33 cellular contexts compared by ENCODE assay signal in the genomic region with DNA sequence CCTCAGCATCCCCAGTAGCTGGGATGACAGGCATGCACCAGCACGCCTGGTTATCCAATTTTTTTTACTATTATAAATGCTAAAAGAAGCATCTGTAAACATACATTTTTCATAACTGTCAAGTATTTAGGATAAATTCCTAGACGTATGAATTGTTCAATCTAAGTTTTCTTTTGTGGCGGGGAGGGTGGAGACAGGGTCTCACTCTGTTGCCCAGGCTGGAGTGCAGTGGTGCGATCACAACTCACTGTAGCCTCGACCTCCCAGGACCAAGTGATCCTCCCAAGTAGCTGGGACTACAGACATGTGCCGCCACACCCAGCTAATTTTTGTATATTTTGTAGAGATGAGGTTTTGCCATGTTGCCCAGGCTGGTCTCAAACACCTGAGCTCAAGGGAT. TPM values are rescaled to one million over a fixed set of nuclear protein-coding genes. Genes with fewer than 3 reads are reported as not detected.
DNase-seq lines count a peak whose midpoint lies in the region; ATAC-seq, FAIRE-seq and TF ChIP-seq lines count a peak whose summit lies in the region.
"Had no signal": no experiment of that assay in that cellular context is flagged by ENCODE, and none has a peak within 500 bp of the region (broad histone marks: within the 10 kb centered on the region; RNA-seq: fewer than 3 reads in every experiment).

No MANE protein-coding gene starts in this region.

- H3K4me2 ChIP-seq in HepG2 (ENCODE audit: low read depth, low read length), result no peak overlapping the region
- H3K4me2 ChIP-seq: A549; BLaER1; BLaER1 treated with 17β-estradiol and CSF1 and Interleukin-3, amounts not matched to agents 10 nM and 100 nM had no signal

- H3K36me3 Mint-ChIP-seq in WTC11, result peaks cover 20% of the 10 kb centered on the region
- H3K36me3 Mint-ChIP-seq: CD4-positive, alpha-beta memory T cell; CD4-positive, CD25-positive, alpha-beta regulatory T cell; CD8-positive, alpha-beta memory T cell; CD8-positive, alpha-beta T cell had no signal

- no peak for TF ChIP-seq RAD21 in HepG2 (CRISPR knock-in tag; IDR thresholded peaks at IDR 0.05)

- TF ChIP-seq POLR2A in HepG2 (IDR thresholded peaks at IDR 0.05; ENCODE audit: insufficient read depth in 1 of 2, low read depth in 2 of 2, low read length in 2 of 2) (no peak), right lobe of liver (IDR thresholded peaks at IDR 0.05) (no peak)

- peaks cover 31% of the 10 kb centered on the region for H3K4me1 Mint-ChIP-seq in WTC11
- H3K4me1 Mint-ChIP-seq: B cell; CD14-positive monocyte; CD4-positive, alpha-beta memory T cell; CD8-positive, alpha-beta memory T cell had no signal

- POLR2A ChIA-PET in HepG2 (lab: Yijun Ruan, JAX) (no interaction called here), WTC11 (lab: Charles Lee) (no interaction called here)

- no peak for TF ChIP-seq EP300 in HepG2 (IDR thresholded peaks at IDR 0.05; ENCODE audit: low read depth in 2 of 2, low read length in 2 of 2)
- TF ChIP-seq EP300 in HepG2 (CRISPR knock-in tag; IDR thresholded peaks at IDR 0.05; ENCODE audit: borderline replicate concordance), result no peak

- no peak overlapping the region for H2AFZ ChIP-seq in HepG2 (ENCODE audit: low read length)

- CTCF ChIA-PET in HepG2 (lab: Yijun Ruan, JAX; ENCODE audit: low intra/inter-chr PET ratio, low total read pairs) (no interaction called here), WTC11 (lab: Charles Lee) (interaction anchor here (1.3 to 2.4 kb wide), 6 partner anchors 58 to 182 kb away, joined by 3 to 8 read pairs (median 4); a partner anchor contains a TSS)

- no peak for DNase-seq in HepG2 (ENCODE audit: low spot score)
- no peak for DNase-seq in right lobe of liver
- no peak for DNase-seq in WTC11 (ENCODE audit: low spot score)
- DNase-seq in NOMO-1 treated with DMSO at 0.1 percent for 48 hours (lab: John Stamatoyannopoulos, UW; ENCODE audit: unreplicated experiment), result no peak
- DNase-seq: 8988T; ACHN; AML-193; BE2C; C1 segment of cervical spinal cord; Caco-2; Calu3; CD4-positive, alpha-beta memory T cell; CD4-positive, alpha-beta T cell; CD4-positive, CD25-positive, alpha-beta regulatory T cell; CD8-positive, alpha-beta memory T cell; CD8-positive, alpha-beta T cell; COR-L47; DMS 273 treated with DMSO at 0.1 percent for 48 hours; DMS153; DMS53; DMS79; DMS79 treated with DMSO at 0.1 percent for 48 hours; DND-41; EL had no signal

- no peaks in the 10 kb centered on the region for H3K27me3 Mint-ChIP-seq in WTC11 (ENCODE audit: low read depth)
- H3K27me3 Mint-ChIP-seq: B cell had no signal

- H3K79me2 ChIP-seq in HepG2 (ENCODE audit: insufficient read depth, low read length), result peaks cover 6% of the 10 kb centered on the region

- TF ChIP-seq CTCF in HepG2 (CRISPR knock-in tag; IDR thresholded peaks at IDR 0.05) (no peak), right lobe of liver (IDR thresholded peaks at IDR 0.05) (no peak), WTC11 (IDR thresholded peaks at IDR 0.05) (no peak)

- in situ Hi-C loops in HepG2 (cut with HindIII; ENCODE audit: extremely low pct_ligation_motif_present, low pct_unique_long_range_greater_than_20kb), result no loop called here

- H3K36me3 ChIP-seq in HepG2 (replicated peaks in 1 of 2; ENCODE audit: control insufficient read depth in 1 of 2, insufficient read depth in 2 of 2, low read length in 2 of 2) (peaks cover 0 to 4% of the 10 kb centered on the region in 2 experiments; a peak in 4 of 5 replicates), right lobe of liver (no peaks in the 10 kb centered on the region)
- H3K36me3 ChIP-seq: BE2C; BLaER1; BLaER1 treated with 17β-estradiol and CSF1 and Interleukin-3, amounts not matched to agents 10 nM and 100 nM had no signal

- H4K20me1 ChIP-seq in HepG2 (ENCODE audit: insufficient read depth, low read length), result 0 out of 2 replicates have a peak, but pooled peaks cover 3% of the 10 kb centered on the region
- H4K20me1 ChIP-seq: BLaER1; BLaER1 treated with 17β-estradiol and CSF1 and Interleukin-3, amounts not matched to agents 10 nM and 100 nM had no signal

- no peak overlapping the region for H3K27ac ChIP-seq in HepG2 (ENCODE audit: extremely low read length, insufficient read depth, low read length)
- no peak overlapping the region for H3K27ac ChIP-seq in right lobe of liver
- H3K27ac ChIP-seq: 22Rv1; A549; BLaER1; BLaER1 treated with 17β-estradiol and CSF1 and Interleukin-3, amounts not matched to agents 10 nM and 100 nM; C4-2B had no signal

- 98% methylated on average over 6 of the region's 6 CpGs for WGBS in HepG2 (ENCODE audit: low lambda C conversion rate)
- 88% methylated on average over 1 of the region's 6 CpGs for WGBS in right lobe of liver (ENCODE audit: insufficient coverage, low coverage, low lambda C conversion rate, missing lambda C conversion rate)

- H3K4me1 ChIP-seq in HepG2 (ENCODE audit: insufficient read depth, low read length), result peaks cover 38% of the 10 kb centered on the region
- H3K4me1 ChIP-seq in right lobe of liver, result peaks cover 0 to 29% (median 8%) of the 10 kb centered on the region in 4 donors
- H3K4me1 ChIP-seq: BLaER1; BLaER1 treated with 17β-estradiol and CSF1 and Interleukin-3, amounts not matched to agents 10 nM and 100 nM had no signal

- no peak for ATAC-seq in HepG2
- no peak for ATAC-seq in right lobe of liver
- ATAC-seq in WTC11, result no peak
- ATAC-seq: A549; CD8-positive, alpha-beta T cell had no signal

- no peak overlapping the region for H3K9ac ChIP-seq in HepG2 (ENCODE audit: insufficient read depth, low read depth, low read length)
- H3K9ac ChIP-seq: BLaER1; BLaER1 treated with 17β-estradiol and CSF1 and Interleukin-3, amounts not matched to agents 10 nM and 100 nM had no signal

- H3K4me3 ChIP-seq in HepG2 (replicated peaks in 1 of 3; ENCODE audit: insufficient read depth in 1 of 3, low read depth in 2 of 3, low read length in 3 of 3) (no peak overlapping the region), right lobe of liver (no peak overlapping the region)
- H3K4me3 ChIP-seq: A549; BLaER1; BLaER1 treated with 17β-estradiol and CSF1 and Interleukin-3, amounts not matched to agents 10 nM and 100 nM had no signal

- H3K4me3 Mint-ChIP-seq in WTC11, result no peak overlapping the region
- H3K4me3 Mint-ChIP-seq: B cell; CD14-positive monocyte; CD4-positive, alpha-beta memory T cell; CD4-positive, alpha-beta T cell; CD4-positive, CD25-positive, alpha-beta regulatory T cell; CD8-positive, alpha-beta memory T cell; CD8-positive, alpha-beta T cell had no signal

- no peak overlapping the region for H3K27ac Mint-ChIP-seq in WTC11
- H3K27ac Mint-ChIP-seq: B cell; CD14-positive monocyte; CD4-positive, alpha-beta memory T cell; CD4-positive, alpha-beta T cell; CD4-positive, CD25-positive, alpha-beta regulatory T cell; CD8-positive, alpha-beta memory T cell; CD8-positive, alpha-beta T cell had no signal

- no peak for FAIRE-seq in HepG2 (lab: Jason Lieb, UNC)
- FAIRE-seq: A204.1, A549, D721Med had no signal

- H3K9me3 Mint-ChIP-seq in WTC11, result no peaks in the 10 kb centered on the region
- H3K9me3 Mint-ChIP-seq: CD14-positive monocyte; CD4-positive, alpha-beta memory T cell; CD4-positive, alpha-beta T cell; CD4-positive, CD25-positive, alpha-beta regulatory T cell; CD8-positive, alpha-beta T cell had no signal

- H3K27me3 ChIP-seq in HepG2 (ENCODE audit: control insufficient read depth in 1 of 2, insufficient read depth in 2 of 2, low read length in 2 of 2), result no peaks in the 10 kb centered on the region
- H3K27me3 ChIP-seq in right lobe of liver, result no peaks in the 10 kb centered on the region
- H3K27me3 ChIP-seq: BE2C; BLaER1; BLaER1 treated with 17β-estradiol and CSF1 and Interleukin-3, amounts not matched to agents 10 nM and 100 nM had no signal

- intact Hi-C loops in HepG2 (cut with micrococcal nuclease; ENCODE audit: unreplicated experiment) (no loop called here), right lobe of liver (cut with DNase I) (loop anchor here in 1 of 2 donors (10.0 kb wide), 2 partner anchors 46 to 94 kb away; no protein-coding TSS in a partner anchor)

- no peaks in the 10 kb centered on the region for H3K9me3 ChIP-seq in HepG2 (ENCODE audit: low read length)
- H3K9me3 ChIP-seq in right lobe of liver, result no peaks in the 10 kb centered on the region
- H3K9me3 ChIP-seq: A549; BE2C; BLaER1; BLaER1 treated with 17β-estradiol and CSF1 and Interleukin-3, amounts not matched to agents 10 nM and 100 nM; Caco-2 had no signal

- no TSS peak for BruUV-seq in HepG2 (replicated peaks; lab: Mats Ljungman, UMichigan)

RNA-seq across cellular contexts. Expression of a gene that starts 52.2 kb away (rescaled TPM):
- total RNA-seq in HepG2 (2016; rRNA removed; fragmentation: Illumina TruSeq; extraction: Trizol) (31.5 and 50.9 TPM in 2 replicates), right lobe of liver (1 to 10 TPM; 1.3 to 3.6 (median 1.9) TPM), WTC11 (2021) (164 to 222 TPM (median 218 TPM) in 3 replicates)
- total RNA-seq in HepG2 (2016; cell fraction: cytosol; rRNA removed; fragmentation: Illumina TruSeq; extraction: Trizol; ENCODE audit: low read depth), result 10.7 and 12.1 TPM in 2 replicates
- 28.3 and 52.2 TPM in 2 replicates for total RNA-seq in HepG2 (2016; cell fraction: insoluble cytoplasmic fraction; rRNA removed; fragmentation: Illumina TruSeq; extraction: Trizol)
- 36.7 and 36.8 TPM in 2 replicates for total RNA-seq in HepG2 (2016; cell fraction: membrane; rRNA removed; fragmentation: Illumina TruSeq; extraction: Trizol)
- total RNA-seq in HepG2 (2016; cell fraction: nucleus; rRNA removed; fragmentation: Illumina TruSeq; extraction: Trizol), result 24.3 and 28.3 TPM in 2 replicates
- 19.7 and 28.1 TPM in 2 replicates for polyA plus RNA-seq in HepG2 (2011; rRNA removed)
- polyA plus RNA-seq in HepG2 (2011; cell fraction: cytosol; rRNA removed), result 15.0 and 17.4 TPM in 2 replicates
- 18.1 and 19.3 TPM in 2 replicates for polyA plus RNA-seq in HepG2 (2011; cell fraction: nucleus; rRNA removed)
- polyA plus RNA-seq in HepG2 (2012), result 12.1 and 12.8 TPM in 2 replicates
- 4.2 and 4.9 TPM in 2 replicates for polyA plus RNA-seq in HepG2 (2016; cell fraction: cytosol; fragmentation: Illumina TruSeq; extraction: Trizol; ENCODE audit: low read depth)
- polyA plus RNA-seq in HepG2 (2016; cell fraction: insoluble cytoplasmic fraction; fragmentation: Illumina TruSeq; extraction: Trizol; ENCODE audit: low read depth), result 20.4 and 24.5 TPM in 2 replicates
- polyA plus RNA-seq in HepG2 (2016; cell fraction: membrane; fragmentation: Illumina TruSeq; extraction: Trizol; ENCODE audit: low read depth), result 8.8 and 10.3 TPM in 2 replicates
- polyA plus RNA-seq in HepG2 (2016; cell fraction: nucleus; fragmentation: Illumina TruSeq; extraction: Trizol; ENCODE audit: insufficient read depth, low read depth), result 21.9 and 25.3 TPM in 2 replicates
- polyA minus RNA-seq in HepG2 (2011; rRNA and poly(A)+ RNA removed; ENCODE audit: low replicate concordance), result 13.7 and 123 TPM in 2 replicates
- 35.0 and 40.7 TPM in 2 replicates for polyA minus RNA-seq in HepG2 (2011; cell fraction: cytosol; rRNA and poly(A)+ RNA removed)
- polyA minus RNA-seq in HepG2 (2011; cell fraction: nucleus; rRNA and poly(A)+ RNA removed), result 26.1 and 27.2 TPM in 2 replicates
- total RNA-seq: CD4-positive, alpha-beta T cell; CD8-positive, alpha-beta T cell had no signal
- polyA plus RNA-seq: CD4-positive, alpha-beta memory T cell; CD4-positive, CD25-positive, alpha-beta regulatory T cell; CD8-positive, alpha-beta memory T cell had no signal

RNA-seq across cellular contexts. Expression of a gene that starts 58.0 kb away (rescaled TPM):
- total RNA-seq in HepG2 (2016; rRNA removed; fragmentation: Illumina TruSeq; extraction: Trizol) (0.02 TPM in 1 of 2 replicates, not detected in the other), right lobe of liver (under 1 TPM; 0.12 to 0.74 (median 0.40) TPM), WTC11 (2021) (6.7 to 11.6 TPM (median 11.2 TPM) in 3 replicates)
- under 0.01 and 0.09 TPM in 2 replicates for total RNA-seq in HepG2 (2016; cell fraction: cytosol; rRNA removed; fragmentation: Illumina TruSeq; extraction: Trizol; ENCODE audit: low read depth)
- total RNA-seq in HepG2 (2016; cell fraction: insoluble cytoplasmic fraction; rRNA removed; fragmentation: Illumina TruSeq; extraction: Trizol), result 0.02 TPM in 1 of 2 replicates, not detected in the other
- total RNA-seq in HepG2 (2016; cell fraction: membrane; rRNA removed; fragmentation: Illumina TruSeq; extraction: Trizol), result 0.03 TPM in 2 replicates
- total RNA-seq in HepG2 (2016; cell fraction: nucleus; rRNA removed; fragmentation: Illumina TruSeq; extraction: Trizol), result 0.06 and 0.09 TPM in 2 replicates
- polyA plus RNA-seq in HepG2 (2011; rRNA removed), result 0.01 and 0.04 TPM in 2 replicates
- 0.03 and 0.04 TPM in 2 replicates for polyA plus RNA-seq in HepG2 (2011; cell fraction: cytosol; rRNA removed)
- 0.02 and 0.05 TPM in 2 replicates for polyA plus RNA-seq in HepG2 (2011; cell fraction: nucleus; rRNA removed)
- polyA plus RNA-seq in HepG2 (2012), result 0.01 TPM in 1 of 2 replicates, not detected in the other
- polyA plus RNA-seq in HepG2 (2016; cell fraction: cytosol; fragmentation: Illumina TruSeq; extraction: Trizol; ENCODE audit: low read depth), result not detected in 2 replicates
- 0.03 TPM in 1 of 2 replicates, not detected in the other for polyA plus RNA-seq in HepG2 (2016; cell fraction: insoluble cytoplasmic fraction; fragmentation: Illumina TruSeq; extraction: Trizol; ENCODE audit: low read depth)
- not detected in 2 replicates for polyA plus RNA-seq in HepG2 (2016; cell fraction: membrane; fragmentation: Illumina TruSeq; extraction: Trizol; ENCODE audit: low read depth)
- 0.07 TPM in 1 of 2 replicates, not detected in the other for polyA plus RNA-seq in HepG2 (2016; cell fraction: nucleus; fragmentation: Illumina TruSeq; extraction: Trizol; ENCODE audit: insufficient read depth, low read depth)
- 0.08 and 2.8 TPM in 2 replicates for polyA minus RNA-seq in HepG2 (2011; rRNA and poly(A)+ RNA removed; ENCODE audit: low replicate concordance)
- 0.09 and 0.30 TPM in 2 replicates for polyA minus RNA-seq in HepG2 (2011; cell fraction: cytosol; rRNA and poly(A)+ RNA removed)
- 0.12 and 0.26 TPM in 2 replicates for polyA minus RNA-seq in HepG2 (2011; cell fraction: nucleus; rRNA and poly(A)+ RNA removed)
- total RNA-seq: CD4-positive, alpha-beta memory T cell; CD4-positive, alpha-beta T cell; CD4-positive, CD25-positive, alpha-beta regulatory T cell; CD8-positive, alpha-beta memory T cell; CD8-positive, alpha-beta T cell had no signal
- polyA plus RNA-seq: CD4-positive, alpha-beta memory T cell; CD4-positive, CD25-positive, alpha-beta regulatory T cell; CD8-positive, alpha-beta memory T cell had no signal
